20 cellular contexts compared by ENCODE assay signal in the genomic region with DNA sequence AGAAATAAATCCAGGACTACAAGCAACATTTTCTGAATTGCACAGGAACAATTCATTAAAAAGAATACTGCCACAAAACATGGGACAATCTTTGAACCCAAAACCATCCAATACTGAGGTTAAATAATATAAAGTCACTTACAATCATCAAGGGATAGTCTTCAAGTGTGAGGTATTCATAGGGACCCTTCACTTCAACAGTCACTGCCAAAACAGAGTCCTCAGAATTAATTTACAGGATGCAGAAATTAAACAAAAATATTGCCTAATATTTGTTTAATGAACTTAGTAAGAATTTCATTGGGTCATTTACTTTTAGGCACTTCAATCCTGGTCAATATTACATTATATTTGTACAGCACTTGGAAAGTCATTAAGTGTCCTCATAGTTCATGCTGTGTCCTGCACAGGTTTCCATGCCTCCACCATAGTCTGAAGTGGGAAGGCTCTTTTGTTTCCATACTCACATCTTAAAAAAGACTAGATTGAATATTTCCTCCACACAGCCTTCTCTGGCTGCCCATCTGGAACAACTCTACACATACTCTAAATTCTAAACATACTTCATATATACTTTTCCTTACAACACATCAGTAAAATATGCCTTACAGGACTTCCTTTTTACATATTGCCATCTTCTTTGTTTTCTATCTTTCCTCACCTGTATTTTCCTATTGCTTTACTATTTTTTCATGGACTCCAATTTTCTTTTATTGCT. TPM values are rescaled to one million over a fixed set of nuclear protein-coding genes. Genes with fewer than 3 reads are reported as not detected.
DNase-seq lines count a peak whose midpoint lies in the region; ATAC-seq and TF ChIP-seq lines count a peak whose summit lies in the region.
"Had no signal": no experiment of that assay in that cellular context is flagged by ENCODE, and none has a peak within 500 bp of the region (broad histone marks: within the 10 kb centered on the region; RNA-seq: fewer than 3 reads in every experiment).

No MANE protein-coding gene starts in this region.

- H3K36me3 ChIP-seq in Panc1 (ENCODE audit: control insufficient read depth, insufficient read depth, low read length), result peaks cover 32% of the 10 kb centered on the region
- peaks cover 78% of the 10 kb centered on the region for H3K36me3 ChIP-seq in left ventricle myocardium inferior
- H3K36me3 ChIP-seq in Caco-2 (ENCODE audit: control insufficient read depth, insufficient read depth, low read length), result peaks cover 1% of the 10 kb centered on the region; the same call in 1 of the 2 replicates
- H3K36me3 ChIP-seq in BE2C, result peaks cover 47% of the 10 kb centered on the region
- H3K36me3 ChIP-seq: prostate gland had no signal

- CTCF ChIA-PET in AG04450 (lab: Charles Lee), result no interaction called here
- CTCF ChIA-PET in Panc1 (lab: Charles Lee), result no interaction called here
- CTCF ChIA-PET in Caco-2 (lab: Charles Lee), result no interaction called here

- H3K27ac Mint-ChIP-seq in Caco-2 (ENCODE audit: unreplicated experiment), result no peak overlapping the region

- no peak for ATAC-seq in Panc1
- ATAC-seq: gastrocnemius medialis, Right ventricle myocardium inferior had no signal

- intact Hi-C loops in Panc1 (cut with micrococcal nuclease; ENCODE audit: unreplicated experiment) (no loop called here), left ventricle myocardium inferior (cut with micrococcal nuclease) (no loop called here), Caco-2 (cut with micrococcal nuclease; ENCODE audit: unreplicated experiment) (no loop called here), dorsolateral prefrontal cortex (cut with DNase I) (no loop called here)

- TF ChIP-seq CTCF in AG04450 (IDR thresholded peaks at IDR 0.05; ENCODE audit: low read depth, low read length) (no peak), Panc1 (IDR thresholded peaks at IDR 0.05) (no peak), left ventricle myocardium inferior (IDR thresholded peaks at IDR 0.05; ENCODE audit: borderline replicate concordance) (no peak), Caco-2 (IDR thresholded peaks at IDR 0.05; ENCODE audit: insufficient read depth in 1 of 2, low read depth in 1 of 2, low read length in 1 of 2, severe bottlenecking in 1 of 2, unreplicated experiment in 1 of 2) (no peak), BE2C (IDR thresholded peaks at IDR 0.05; ENCODE audit: low read depth, low read length) (no peak), dorsolateral prefrontal cortex (IDR thresholded peaks at IDR 0.05 in 54 of 56, conservative IDR thresholded peaks at IDR 0.05 in 2 of 56; ENCODE audit: low read depth in 1 of 56, partially characterized antibody in 56 of 56) (no peak)

- H3K27ac ChIP-seq in AG04450 (ENCODE audit: low read depth, low read length) (no peak overlapping the region), Panc1 (ENCODE audit: low read length) (no peak overlapping the region), left ventricle myocardium inferior (replicated peaks) (no peak overlapping the region), dorsolateral prefrontal cortex (no peak overlapping the region)
- H3K27ac ChIP-seq: cardiac muscle cell, gastrocnemius medialis, prostate gland, skin epidermis had no signal

- DNase-seq in AG04450 (ENCODE audit: low read depth, low spot score) (peak; percentile 10), DMS79 treated with DMSO at 0.1 percent for 48 hours (lab: John Stamatoyannopoulos, UW) (peak; percentile 17), Panc1 (ENCODE audit: low read depth, low spot score) (no peak), iris pigment epithelial cell (ENCODE audit: low read depth) (peak; percentile 40), left ventricle myocardium inferior (no peak), Caco-2 (no peak), BE2C (no peak), dorsolateral prefrontal cortex (no peak)
- DNase-seq: activated CD4-positive, alpha-beta T cell treated with anti-CD3 and anti-CD28 coated beads for 4 hours; activated effector memory CD4-positive, alpha-beta T cell treated with anti-CD3 and anti-CD28 coated beads, Interleukin-2, amount 50 U/mL, for 16 hours; amygdala; gastrocnemius medialis; MG63; NCI-H1417 treated with DMSO at 0.1 percent for 48 hours; NCI-H69; stimulated activated naive CD4-positive, alpha-beta T cell had no signal

- H3K9me3 Mint-ChIP-seq in Caco-2 (ENCODE audit: unreplicated experiment), result no peaks in the 10 kb centered on the region

- no peaks in the 10 kb centered on the region for H3K27me3 Mint-ChIP-seq in Caco-2 (ENCODE audit: insufficient read depth, unreplicated experiment)

- in situ Hi-C loops in Panc1 (cut with HindIII; ENCODE audit: low pct_unique_long_range_greater_than_20kb, low sequenced_read_pairs), result no loop called here

- H3K4me1 ChIP-seq in Panc1 (ENCODE audit: control insufficient read depth, insufficient read depth, low read length) (no peaks in the 10 kb centered on the region), left ventricle myocardium inferior (no peaks in the 10 kb centered on the region), Caco-2 (no peaks in the 10 kb centered on the region), BE2C (no peaks in the 10 kb centered on the region)
- H3K4me1 ChIP-seq: gastrocnemius medialis, prostate gland had no signal

- POLR2A ChIA-PET in AG04450 (lab: Yijun Ruan, JAX), result no interaction called here
- POLR2A ChIA-PET in Panc1 (lab: Charles Lee), result no interaction called here
- POLR2A ChIA-PET in Caco-2 (lab: Charles Lee), result no interaction called here

- H3K9me3 ChIP-seq in AG04450 (ENCODE audit: control insufficient read depth, insufficient read depth, low read length) (no peaks in the 10 kb centered on the region), Panc1 (ENCODE audit: control insufficient read depth, insufficient read depth, low read depth, low read length) (no peaks in the 10 kb centered on the region), left ventricle myocardium inferior (replicated peaks) (no peaks in the 10 kb centered on the region), Caco-2 (no peaks in the 10 kb centered on the region), BE2C (no peaks in the 10 kb centered on the region; the same call in 1 of the 2 replicates)
- H3K9me3 ChIP-seq: gastrocnemius medialis, MG63, prostate gland had no signal

- no peak overlapping the region for H3K4me3 Mint-ChIP-seq in Caco-2 (ENCODE audit: unreplicated experiment)

- H3K4me1 Mint-ChIP-seq in Caco-2 (ENCODE audit: low read depth, unreplicated experiment), result no peaks in the 10 kb centered on the region

- BruUV-seq in Panc1 (replicated peaks; lab: Mats Ljungman, UMichigan) (TSS peak; percentile 18), Caco-2 (replicated peaks; lab: Mats Ljungman, UMichigan) (no TSS peak)

- no peaks in the 10 kb centered on the region for H3K27me3 ChIP-seq in AG04450 (ENCODE audit: control insufficient read depth, insufficient read depth, low read length)
- no peaks in the 10 kb centered on the region for H3K27me3 ChIP-seq in Panc1 (ENCODE audit: control insufficient read depth, insufficient read depth, low read length)
- H3K27me3 ChIP-seq in left ventricle myocardium inferior (ENCODE audit: low read depth), result no peaks in the 10 kb centered on the region
- no peaks in the 10 kb centered on the region for H3K27me3 ChIP-seq in Caco-2 (replicated peaks; ENCODE audit: control insufficient read depth, insufficient read depth, low read length)
- H3K27me3 ChIP-seq in BE2C, result no peaks in the 10 kb centered on the region
- H3K27me3 ChIP-seq in dorsolateral prefrontal cortex, result no peaks in the 10 kb centered on the region
- H3K27me3 ChIP-seq: cardiac muscle cell, gastrocnemius medialis, MG63 had no signal

- H3K4me3 ChIP-seq in AG04450 (ENCODE audit: low read depth, low read length), result no peak overlapping the region
- H3K4me3 ChIP-seq in Panc1 (ENCODE audit: low read depth in 2 of 2, low read length in 2 of 2), result no peak overlapping the region
- H3K4me3 ChIP-seq in left ventricle myocardium inferior, result no peak overlapping the region
- H3K4me3 ChIP-seq in Caco-2 (ENCODE audit: low read depth, low read length), result no peak overlapping the region
- no peak overlapping the region for H3K4me3 ChIP-seq in BE2C (ENCODE audit: low read depth, low read length)
- no peak overlapping the region for H3K4me3 ChIP-seq in dorsolateral prefrontal cortex
- H3K4me3 ChIP-seq: cardiac muscle cell, gastrocnemius medialis, MG63, prostate gland, skin epidermis had no signal

- peaks cover 29% of the 10 kb centered on the region for H3K36me3 Mint-ChIP-seq in Caco-2 (ENCODE audit: insufficient read depth, unreplicated experiment)

RNA-seq across cellular contexts. Expression of gene VPS39, which starts 31.6 kb away (rescaled TPM):
- polyA plus RNA-seq in AG04450 (2011; rRNA removed), result 67.3 and 69.0 TPM in 2 replicates
- 64.5 and 76.1 TPM in 2 replicates for polyA minus RNA-seq in AG04450 (2011; rRNA and poly(A)+ RNA removed)
- 55.2 TPM for total RNA-seq in Panc1 (2021; ENCODE audit: unreplicated experiment)
- polyA plus RNA-seq in Panc1 (2012; ENCODE audit: insufficient read length), result 40.6 TPM
- 49.2 TPM for total RNA-seq in left ventricle myocardium inferior
- total RNA-seq in Caco-2 (2022), result 42.7 and 48.4 TPM in 2 replicates
- 35.5 TPM for polyA plus RNA-seq in BE2C (2012; ENCODE audit: insufficient read depth, insufficient read length, low read depth)
- 100 to 1,000 TPM in 58 of 120 experiments, 10 to 100 TPM in 62; 73.5 to 127 (median 99.5) TPM for total RNA-seq in dorsolateral prefrontal cortex

RNA-seq across cellular contexts. Expression of gene GANC, which starts 33.3 kb away (rescaled TPM):
- polyA plus RNA-seq in AG04450 (2011; rRNA removed), result 14.6 and 16.5 TPM in 2 replicates
- 14.3 and 17.6 TPM in 2 replicates for polyA minus RNA-seq in AG04450 (2011; rRNA and poly(A)+ RNA removed)
- total RNA-seq in Panc1 (2021; ENCODE audit: unreplicated experiment), result 21.1 TPM
- polyA plus RNA-seq in Panc1 (2012; ENCODE audit: insufficient read length), result 12.5 TPM
- total RNA-seq in left ventricle myocardium inferior, result 14.5 TPM
- total RNA-seq in Caco-2 (2022), result 11.8 and 12.6 TPM in 2 replicates
- 11.9 TPM for polyA plus RNA-seq in BE2C (2012; ENCODE audit: insufficient read depth, insufficient read length, low read depth)
- 10 to 100 TPM; 15.2 to 70.3 (median 33.9) TPM for total RNA-seq in dorsolateral prefrontal cortex

RNA-seq across cellular contexts. Expression of gene TMEM87A, which starts 33.5 kb away (rescaled TPM):
- polyA plus RNA-seq in AG04450 (2011; rRNA removed), result 27.2 and 37.4 TPM in 2 replicates
- 34.7 and 37.6 TPM in 2 replicates for polyA minus RNA-seq in AG04450 (2011; rRNA and poly(A)+ RNA removed)
- 49.6 TPM for total RNA-seq in Panc1 (2021; ENCODE audit: unreplicated experiment)
- 23.1 TPM for polyA plus RNA-seq in Panc1 (2012; ENCODE audit: insufficient read length)
- total RNA-seq in left ventricle myocardium inferior, result 16.4 TPM
- total RNA-seq in Caco-2 (2022), result 33.6 and 38.4 TPM in 2 replicates
- 36.8 TPM for polyA plus RNA-seq in BE2C (2012; ENCODE audit: insufficient read depth, insufficient read length, low read depth)
- total RNA-seq in dorsolateral prefrontal cortex, result 10 to 100 TPM; 25.3 to 75.8 (median 42.8) TPM

Comparison
In these comparisons a context has a peak if more than half of its experiments do, and no peak if none do; other contexts are left out.
1. DNase-seq: peak in AG04450 (single experiment), DMS79 treated with DMSO at 0.1 percent for 48 hours (single experiment) and iris pigment epithelial cell (single experiment); none in Panc1 (single experiment), left ventricle myocardium inferior (single experiment), Caco-2 (0 of 2), BE2C (single experiment) and dorsolateral prefrontal cortex (0 of 10).